ENCODE assay signal across 28 cellular contexts in the genomic region with DNA sequence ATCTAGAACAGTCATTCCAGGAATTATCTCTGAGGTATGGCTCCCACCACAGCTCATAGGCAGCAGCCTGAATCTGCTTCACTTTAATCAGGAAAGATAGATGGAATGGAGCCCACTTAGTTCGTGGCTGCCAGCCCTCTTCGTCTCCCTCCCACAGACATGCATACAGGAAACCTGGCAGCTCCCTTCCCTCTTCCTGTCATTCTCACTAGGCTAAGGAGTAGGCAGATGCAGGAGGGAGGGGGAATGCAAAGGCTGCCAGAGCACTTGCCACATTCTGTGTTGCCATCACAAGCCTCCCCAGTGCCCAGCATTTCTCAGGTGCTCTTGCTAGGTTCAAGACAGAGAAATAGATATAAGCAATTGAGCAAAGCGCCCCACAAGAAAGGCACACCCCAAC.
DNase-seq lines count a peak whose midpoint lies in the region; ATAC-seq, FAIRE-seq and TF ChIP-seq lines count a peak whose summit lies in the region.
"Had no signal": no experiment of that assay in that cellular context is flagged by ENCODE, and none has a peak within 500 bp of the region (broad histone marks: within the 10 kb centered on the region; RNA-seq: fewer than 3 reads in every experiment).

No MANE protein-coding gene starts in this region.

- H4K8ac ChIP-seq in H1 (ENCODE audit: extremely low read depth, insufficient read depth, low read length) = no peak overlapping the region

- H3K9me3 Mint-ChIP-seq in neural progenitor cell = no peaks in the 10 kb centered on the region
- H3K9me3 Mint-ChIP-seq in CD4-positive, alpha-beta memory T cell = peaks cover 0 to 10% (median 5%) of the 10 kb centered on the region in 8 donors
- H3K9me3 Mint-ChIP-seq: central memory CD8-positive, alpha-beta T cell had no signal

- H3K27ac ChIP-seq in H1 (ENCODE audit: low read depth, low read length) = no peak overlapping the region
- no peak overlapping the region for H3K27ac ChIP-seq in neural progenitor cell
- no peak overlapping the region for H3K27ac ChIP-seq in CD4-positive, alpha-beta memory T cell (ENCODE audit: low read depth, low read length)
- H3K27ac ChIP-seq: A549, BLaER1, esophagus muscularis mucosa, lower lobe of right lung, psoas muscle, upper lobe of left lung had no signal

- no peak overlapping the region for H3K27ac Mint-ChIP-seq in neural progenitor cell
- no peak overlapping the region for H3K27ac Mint-ChIP-seq in CD4-positive, alpha-beta memory T cell
- H3K27ac Mint-ChIP-seq: activated CD4-positive, alpha-beta memory T cell treated with anti-CD3 and anti-CD28 coated beads, Interleukin-2, amount 10 ng/mL, durations not matched to agents 7 days and 5 days; activated naive CD8-positive, alpha-beta T cell had no signal

- H3K23ac ChIP-seq in H1 (ENCODE audit: insufficient read length) = no peak overlapping the region

- H3K4me1 Mint-ChIP-seq in neural progenitor cell = no peaks in the 10 kb centered on the region
- no peaks in the 10 kb centered on the region for H3K4me1 Mint-ChIP-seq in CD4-positive, alpha-beta memory T cell
- H3K4me1 Mint-ChIP-seq: activated CD4-positive, alpha-beta memory T cell treated with anti-CD3 and anti-CD28 coated beads, Interleukin-2, amount 10 ng/mL, durations not matched to agents 7 days and 5 days; central memory CD8-positive, alpha-beta T cell had no signal

- no peak overlapping the region for H2BK20ac ChIP-seq in H1 (ENCODE audit: low read length)

- H4K20me1 ChIP-seq in H1 (replicated peaks in 1 of 2; ENCODE audit: control insufficient read depth in 1 of 2, insufficient read depth in 2 of 2, low read length in 2 of 2) (no peaks in the 10 kb centered on the region), neural progenitor cell (ENCODE audit: low read depth) (no peaks in the 10 kb centered on the region)
- H4K20me1 ChIP-seq: BLaER1 had no signal

- H3K14ac ChIP-seq in H1 (ENCODE audit: insufficient read length) = no peak overlapping the region

- no peaks in the 10 kb centered on the region for H3K79me1 ChIP-seq in H1 (ENCODE audit: low read depth, low read length)

- CTCF ChIA-PET in H1 (lab: Charles Lee; ENCODE audit: partially characterized antibody) = interaction anchor here (1.5 kb wide), 1 partner anchor 319 kb away, joined by 3 read pairs; no protein-coding TSS in a partner anchor
- CTCF ChIA-PET in CD4-positive, alpha-beta memory T cell (lab: Charles Lee; ENCODE audit: partially characterized antibody) = no interaction called here

- no peak overlapping the region for H4K5ac ChIP-seq in H1 (ENCODE audit: insufficient read length, low read depth, low read length)

- H3K4me3 ChIP-seq in H1 (ENCODE audit: extremely low read depth in 1 of 4, insufficient read depth in 2 of 4, low read depth in 3 of 4, low read length in 4 of 4) (no peak overlapping the region), neural progenitor cell (no peak overlapping the region)
- no peak overlapping the region for H3K4me3 ChIP-seq in CD4-positive, alpha-beta memory T cell (ENCODE audit: low read length in 2 of 2)
- H3K4me3 ChIP-seq: A549, BLaER1, esophagus muscularis mucosa, GM12878, lower lobe of right lung, psoas muscle, upper lobe of left lung had no signal

- H3K36me3 Mint-ChIP-seq in neural progenitor cell = no peaks in the 10 kb centered on the region
- no peaks in the 10 kb centered on the region for H3K36me3 Mint-ChIP-seq in CD4-positive, alpha-beta memory T cell
- H3K36me3 Mint-ChIP-seq: activated naive CD8-positive, alpha-beta T cell had no signal

- TF ChIP-seq POLR2A in H1 (IDR thresholded peaks at IDR 0.05; ENCODE audit: control extremely low read depth in 1 of 2, low read depth in 2 of 2, low read length in 2 of 2) = no peak

- H3K4me1 ChIP-seq in H1 (replicated peaks in 1 of 4; ENCODE audit: control insufficient read depth in 3 of 4, insufficient read depth in 4 of 4, low read length in 3 of 4) (no peaks in the 10 kb centered on the region), neural progenitor cell (no peaks in the 10 kb centered on the region)
- no peaks in the 10 kb centered on the region for H3K4me1 ChIP-seq in CD4-positive, alpha-beta memory T cell (ENCODE audit: insufficient read depth, low read length)
- H3K4me1 ChIP-seq: A549, BLaER1, Caco-2, esophagus muscularis mucosa, lower lobe of right lung, psoas muscle, upper lobe of left lung had no signal

- no peak for FAIRE-seq in H1 (lab: Jason Lieb, UNC)
- FAIRE-seq: A549, astrocyte, GM12878, H54, keratinocyte had no signal

- 69% methylated on average over 3 of the region's 3 CpGs; no CpG with 5 or more reads in 1 of the 2 experiments for WGBS in H1 (ENCODE audit: extremely low coverage in 1 of 2, insufficient coverage in 1 of 2, insufficient read length in 1 of 2, insufficient replicate concordance in 2 of 2, low coverage in 1 of 2, low lambda C conversion rate in 2 of 2, missing lambda C conversion rate in 1 of 2), 2 experiments

- no peak overlapping the region for H3K18ac ChIP-seq in H1 (ENCODE audit: extremely low read depth, low read length)

- H3K4ac ChIP-seq in H1 (replicated peaks; ENCODE audit: insufficient read length, low read depth, low read length) = no peak overlapping the region

- TF ChIP-seq CTCF in H1 (IDR thresholded peaks at IDR 0.05; ENCODE audit: control extremely low read depth in 1 of 3, insufficient read depth in 1 of 3, low read depth in 1 of 3, low read length in 3 of 3) (no peak), neural progenitor cell (IDR thresholded peaks at IDR 0.05) (no peak)

- no peaks in the 10 kb centered on the region for H3F3A ChIP-seq in neural progenitor cell (ENCODE audit: low read depth)

- DNase-seq in Ammon's horn (ENCODE audit: low spot score) = peak; percentile 63
- peak; percentile 42 for DNase-seq in NCI-H226
- DNase-seq in H1 (ENCODE audit: low read depth in 1 of 2, low spot score in 2 of 2) = no peak
- peak; percentile 66 for DNase-seq in middle frontal gyrus (ENCODE audit: extremely low spot score, low spot score)
- no peak for DNase-seq in neural progenitor cell (ENCODE audit: low spot score)
- DNase-seq in CD4-positive, alpha-beta memory T cell = no peak
- DNase-seq: activated CD4-positive, alpha-beta memory T cell treated with anti-CD3 and anti-CD28 coated beads, Interleukin-2, amount 10 ng/mL, durations not matched to agents 7 days and 5 days; Caco-2; DND-41; foreskin melanocyte; lower lobe of right lung; NCI-H146; NCI-H345; PC-3; psoas muscle; SHP77 treated with DMSO at 0.1 percent for 48 hours; upper lobe of left lung had no signal

- H3K9ac ChIP-seq in H1 (replicated peaks in 1 of 4; ENCODE audit: extremely low read depth in 1 of 4, low read depth in 3 of 4, low read length in 3 of 4) (no peak overlapping the region), neural progenitor cell (no peak overlapping the region)
- H3K9ac ChIP-seq: BLaER1 had no signal

- no peak for ATAC-seq in HG03095 (IDR thresholded peaks at IDR 0.05; ENCODE audit: unreplicated experiment)
- ATAC-seq in HG02852 (IDR thresholded peaks at IDR 0.05; ENCODE audit: unreplicated experiment) = no peak
- ATAC-seq: A549, GM12878, lower lobe of right lung, PC-3, psoas muscle had no signal

- no peak overlapping the region for H3K4me3 Mint-ChIP-seq in neural progenitor cell
- H3K4me3 Mint-ChIP-seq in CD4-positive, alpha-beta memory T cell = no peak overlapping the region
- H3K4me3 Mint-ChIP-seq: activated CD4-positive, alpha-beta memory T cell treated with anti-CD3 and anti-CD28 coated beads, Interleukin-2, amount 10 ng/mL, durations not matched to agents 7 days and 5 days; activated naive CD8-positive, alpha-beta T cell; central memory CD8-positive, alpha-beta T cell had no signal

- H2BK120ac ChIP-seq in H1 (replicated peaks; ENCODE audit: low read depth, low read length) = no peak overlapping the region

- TF ChIP-seq EP300 in H1 (IDR thresholded peaks at IDR 0.05; ENCODE audit: borderline replicate concordance in 1 of 2, low read depth in 2 of 2, low read length in 2 of 2) = no peak

- no peak overlapping the region for H3K56ac ChIP-seq in H1 (replicated peaks; ENCODE audit: insufficient read length, low read depth, low read length)

- H3K79me2 ChIP-seq in H1 (ENCODE audit: control insufficient read depth in 1 of 2, insufficient read depth in 2 of 2, low read length in 2 of 2) (no peaks in the 10 kb centered on the region), neural progenitor cell (ENCODE audit: low read depth) (no peaks in the 10 kb centered on the region)

- H3K23me2 ChIP-seq in H1 (ENCODE audit: low read depth, low read length) = no peaks in the 10 kb centered on the region

- H2AFZ ChIP-seq in H1 (ENCODE audit: low read length) = peak overlapping the region; percentile 89
- no peak overlapping the region for H2AFZ ChIP-seq in neural progenitor cell (replicated peaks)

- H2BK12ac ChIP-seq in H1 (ENCODE audit: low read depth, low read length) = no peak overlapping the region

- no peaks in the 10 kb centered on the region for H3K27me3 Mint-ChIP-seq in neural progenitor cell (ENCODE audit: insufficient read depth, low read depth)
- H3K27me3 Mint-ChIP-seq in CD4-positive, alpha-beta memory T cell = no peaks in the 10 kb centered on the region
- H3K27me3 Mint-ChIP-seq: activated CD4-positive, alpha-beta memory T cell treated with anti-CD3 and anti-CD28 coated beads, Interleukin-2, amount 10 ng/mL, durations not matched to agents 7 days and 5 days; activated naive CD8-positive, alpha-beta T cell; central memory CD8-positive, alpha-beta T cell had no signal

- H4K91ac ChIP-seq in H1 (replicated peaks; ENCODE audit: insufficient read length, low read length) = no peak overlapping the region

- no peak overlapping the region for H3K4me2 ChIP-seq in H1 (ENCODE audit: insufficient read depth in 1 of 2, low read depth in 2 of 2, low read length in 2 of 2)
- H3K4me2 ChIP-seq in neural progenitor cell = no peak overlapping the region
- H3K4me2 ChIP-seq: A549, BLaER1 had no signal

- no peak overlapping the region for H2BK5ac ChIP-seq in H1 (ENCODE audit: low read depth, low read length)

- H3K27me3 ChIP-seq in H1 (replicated peaks in 1 of 4; ENCODE audit: control insufficient read depth in 3 of 4, extremely low read depth in 1 of 4, insufficient read depth in 3 of 4, low read length in 3 of 4) = no peaks in the 10 kb centered on the region
- no peaks in the 10 kb centered on the region for H3K27me3 ChIP-seq in neural progenitor cell
- no peaks in the 10 kb centered on the region for H3K27me3 ChIP-seq in CD4-positive, alpha-beta memory T cell (ENCODE audit: insufficient read depth, low read length)
- H3K27me3 ChIP-seq: BLaER1, esophagus muscularis mucosa, upper lobe of left lung had no signal

- intact Hi-C loops in CD4-positive, alpha-beta memory T cell (cut with micrococcal nuclease) = no loop called here

- no peak overlapping the region for H2AK5ac ChIP-seq in H1 (ENCODE audit: low read depth, low read length)

- H3K36me3 ChIP-seq in H1 (ENCODE audit: control insufficient read depth in 2 of 4, insufficient read depth in 4 of 4, low read length in 3 of 4) (no peaks in the 10 kb centered on the region), neural progenitor cell (no peaks in the 10 kb centered on the region)
- no peaks in the 10 kb centered on the region for H3K36me3 ChIP-seq in CD4-positive, alpha-beta memory T cell (ENCODE audit: insufficient read depth, low read length)
- H3K36me3 ChIP-seq: BLaER1, esophagus muscularis mucosa, lower lobe of right lung, upper lobe of left lung had no signal

- POLR2A ChIA-PET in H1 (lab: Charles Lee; ENCODE audit: partially characterized antibody) = no interaction called here
- POLR2A ChIA-PET in CD4-positive, alpha-beta memory T cell (lab: Charles Lee; ENCODE audit: partially characterized antibody) = no interaction called here

- no peak for TF ChIP-seq RAD21 in H1 (IDR thresholded peaks at IDR 0.05 in 1 of 2, conservative IDR thresholded peaks at IDR 0.05 in 1 of 2; ENCODE audit: low read depth in 2 of 2, low read length in 2 of 2)

- peaks cover 0 to 5% of the 10 kb centered on the region in 2 experiments; a peak in 1 of 4 replicates for H3K9me3 ChIP-seq in H1 (ENCODE audit: insufficient read depth in 2 of 2, low read depth in 1 of 2, low read length in 1 of 2)
- H3K9me3 ChIP-seq in neural progenitor cell (ENCODE audit: low read depth) = no peaks in the 10 kb centered on the region
- H3K9me3 ChIP-seq in CD4-positive, alpha-beta memory T cell (ENCODE audit: control insufficient read depth in 1 of 2, low read length in 2 of 2) = no peaks in the 10 kb centered on the region
- H3K9me3 ChIP-seq: A549, Caco-2, esophagus muscularis mucosa, lower lobe of right lung, psoas muscle had no signal

- no peak overlapping the region for H2BK15ac ChIP-seq in H1 (ENCODE audit: low read length)

Comparison
In these comparisons a context has a peak if more than half of its experiments do, and no peak if none do; other contexts are left out.
1. DNase-seq: peak in Ammon's horn (single experiment), NCI-H226 (single experiment) and middle frontal gyrus (single experiment); none in H1 (0 of 2), neural progenitor cell (single experiment) and CD4-positive, alpha-beta memory T cell (0 of 5).